Comparison of ENCODE assay signal across 8 cellular contexts in the genomic region with DNA sequence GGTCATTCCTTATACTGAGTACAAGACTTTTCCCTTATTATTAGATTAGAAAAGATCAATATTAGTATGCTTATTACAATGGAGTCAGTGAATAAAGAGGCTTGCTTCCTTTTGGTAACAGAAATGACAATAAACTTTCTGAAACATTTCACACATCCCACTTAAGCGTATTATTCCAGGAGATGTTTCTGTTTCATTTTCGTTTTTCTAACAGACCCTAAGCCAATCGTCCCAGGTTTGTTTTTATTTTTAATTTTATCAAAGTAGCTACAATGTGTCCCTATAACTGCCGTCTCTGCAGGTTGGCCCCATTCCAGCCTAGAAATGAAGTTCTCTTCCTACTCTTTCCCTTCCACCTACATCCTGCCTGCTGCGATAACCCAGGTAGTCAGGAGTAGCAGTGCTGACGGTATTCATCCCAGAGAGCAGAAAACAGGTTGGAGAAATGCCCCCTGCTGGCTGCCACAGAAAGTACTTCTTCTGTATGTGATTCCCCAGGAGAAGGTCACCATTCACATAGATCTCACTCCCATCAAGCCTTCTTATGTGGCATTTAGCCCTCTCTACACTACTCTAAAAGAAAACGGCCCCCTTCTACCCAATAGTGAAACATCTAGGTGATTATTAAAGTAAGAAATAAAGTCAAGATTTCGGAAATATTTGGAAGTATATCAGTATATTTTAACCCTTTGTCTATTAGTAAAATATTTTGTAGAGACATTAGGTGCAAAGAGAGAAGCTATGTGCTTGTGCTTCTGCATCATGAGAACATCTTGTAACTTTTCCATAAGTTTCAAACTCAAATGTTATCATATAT. TPM values are rescaled to one million over a fixed set of nuclear protein-coding genes. Genes with fewer than 3 reads are reported as not detected.
DNase-seq lines count a peak whose midpoint lies in the region; ATAC-seq, FAIRE-seq and TF ChIP-seq lines count a peak whose summit lies in the region.

No MANE protein-coding gene starts in this region.

- CTCF ChIA-PET in endothelial cell of umbilical vein (lab: Charles Lee), result interaction anchor here (1.0 to 17.2 kb wide), 19 partner anchors 8 to 1515 kb away, joined by 3 to 527 read pairs (median 4); no protein-coding TSS in a partner anchor

- no peaks in the 10 kb centered on the region for H4K20me1 ChIP-seq in endothelial cell of umbilical vein (replicated peaks; ENCODE audit: control insufficient read depth, extremely low read depth, insufficient read depth, low read length)

- dilution Hi-C loops in endothelial cell of umbilical vein (cut with MboI; ENCODE audit: extremely low pct_ligation_motif_present, low sequenced_read_pairs), result no loop called here

- peak; percentile 78 for FAIRE-seq in endothelial cell of umbilical vein (lab: Jason Lieb, UNC)

- H3K4me2 ChIP-seq in endothelial cell of umbilical vein (ENCODE audit: insufficient read depth, low read length), result peak overlapping the region; percentile 96

- H3K27ac ChIP-seq in endothelial cell of umbilical vein (ENCODE audit: insufficient read depth, low read depth, low read length) (peak overlapping the region; percentile 49), muscle layer of duodenum (ENCODE audit: low read length) (no peak overlapping the region)

- H3K9me1 ChIP-seq in endothelial cell of umbilical vein (replicated peaks; ENCODE audit: control insufficient read depth, extremely low read depth, insufficient read depth, low read length), result no peaks in the 10 kb centered on the region

- H3K36me3 ChIP-seq in endothelial cell of umbilical vein (ENCODE audit: control insufficient read depth in 2 of 2, extremely low read depth in 1 of 2, insufficient read depth in 2 of 2, low read length in 2 of 2), result no peaks in the 10 kb centered on the region
- no peaks in the 10 kb centered on the region for H3K36me3 ChIP-seq in muscle layer of duodenum (ENCODE audit: control insufficient read depth in 1 of 2, insufficient read depth in 2 of 2, low read length in 2 of 2)

- TF ChIP-seq POLR2A in endothelial cell of umbilical vein (IDR thresholded peaks at IDR 0.05; ENCODE audit: low read depth, low read length), result no peak

- no peaks in the 10 kb centered on the region for H3K79me2 ChIP-seq in endothelial cell of umbilical vein (ENCODE audit: control insufficient read depth, insufficient read depth, low read length)

- H3K27me3 ChIP-seq in endothelial cell of umbilical vein (ENCODE audit: control insufficient read depth in 2 of 2, insufficient read depth in 2 of 2, low read length in 2 of 2), result peaks cover 0 to 4% of the 10 kb centered on the region in 2 experiments
- H3K27me3 ChIP-seq in muscle layer of duodenum (ENCODE audit: low read depth, low read length), result no peaks in the 10 kb centered on the region

- DNase-seq in Ammon's horn (ENCODE audit: low spot score), result peak; percentile 75
- DNase-seq in NCI-H82 (lab: John Stamatoyannopoulos, UW), result peak; percentile 77
- peak; percentile 14 to 28 (median 27) for DNase-seq in activated CD8-positive, alpha-beta memory T cell treated with anti-CD3 and anti-CD28 coated beads for 48 hours (ENCODE audit: low read depth in 2 of 3, low spot score in 2 of 3)
- peak; percentile 86 for DNase-seq in endothelial cell of umbilical vein (ENCODE audit: low read depth, low spot score)
- DNase-seq in stimulated activated CD8-positive, alpha-beta memory T cell treated with anti-CD3 and anti-CD28 coated beads, Interleukin-7, amount 100 ng/mL, for 1 hour (ENCODE audit: low read depth in 2 of 2), result peak; percentile 48 to 53

- H3K4me1 ChIP-seq in endothelial cell of umbilical vein (ENCODE audit: control insufficient read depth, extremely low read depth, insufficient read depth, low read length), result peaks cover 10% of the 10 kb centered on the region
- H3K4me1 ChIP-seq in muscle layer of duodenum (ENCODE audit: control insufficient read depth in 1 of 2, insufficient read depth in 2 of 2, low read length in 2 of 2), result no peaks in the 10 kb centered on the region

- peak overlapping the region; percentile 83 for H3K9ac ChIP-seq in endothelial cell of umbilical vein (replicated peaks; ENCODE audit: extremely low read depth, insufficient read depth, low read length)

- TSS peak; percentile 81 for BruUV-seq in endothelial cell of umbilical vein (replicated peaks; lab: Mats Ljungman, UMichigan)

- intact Hi-C loops in endothelial cell of umbilical vein (cut with micrococcal nuclease), result loop anchor here (1.0 to 10.0 kb wide), 8 partner anchors 18 to 1518 kb away; partner anchors contain the start of gene ELOVL6

- peak; percentile 96 for ATAC-seq in GM19023 (IDR thresholded peaks at IDR 0.05; ENCODE audit: unreplicated experiment)
- ATAC-seq in HG03196 (IDR thresholded peaks at IDR 0.05; ENCODE audit: unreplicated experiment), result peak; percentile 91

- peak overlapping the region; percentile 96 for H2AFZ ChIP-seq in endothelial cell of umbilical vein (ENCODE audit: low read depth, low read length)

- TF ChIP-seq CTCF in endothelial cell of umbilical vein (IDR thresholded peaks at IDR 0.05; ENCODE audit: extremely low read depth in 1 of 2, insufficient read depth in 1 of 2, low read depth in 1 of 2, low read length in 2 of 2), result peak; percentile 80 to 82

- H3K9me3 ChIP-seq in endothelial cell of umbilical vein (replicated peaks; ENCODE audit: control insufficient read depth, insufficient read depth, low read length) (no peaks in the 10 kb centered on the region), muscle layer of duodenum (ENCODE audit: control insufficient read depth in 1 of 2, low read length in 2 of 2) (no peaks in the 10 kb centered on the region)

- peak overlapping the region; percentile 56 to 95 (median 79) for H3K4me3 ChIP-seq in endothelial cell of umbilical vein (replicated peaks in 1 of 3; ENCODE audit: insufficient read depth in 1 of 3, low read depth in 1 of 3, low read length in 3 of 3)
- H3K4me3 ChIP-seq in muscle layer of duodenum (ENCODE audit: low read depth in 1 of 2, low read length in 2 of 2), result peak overlapping the region; percentile 59 to 87

- POLR2A ChIA-PET in endothelial cell of umbilical vein (lab: Charles Lee), result no interaction called here

TF ChIP-seq in endothelial cell of umbilical vein, 7 proteins besides CTCF, POLR2A, EP300 and RAD21:
- TF ChIP-seq JUN (IDR thresholded peaks at IDR 0.05; ENCODE audit: borderline replicate concordance, insufficient read depth, insufficient read length, low read depth) (no peak), GATA2 (IDR thresholded peaks at IDR 0.05; ENCODE audit: insufficient read depth, insufficient read length, low read depth, low read length) (no peak), EZH2 (IDR thresholded peaks at IDR 0.05; ENCODE audit: borderline replicate concordance, low read depth, low read length, severe bottlenecking) (no peak), MAX (IDR thresholded peaks at IDR 0.05; ENCODE audit: insufficient read depth, insufficient read length) (no peak), FOS (IDR thresholded peaks at IDR 0.05; ENCODE audit: borderline replicate concordance, insufficient read depth, low read length) (no peak), POLR2AphosphoS5 (IDR thresholded peaks at IDR 0.05; ENCODE audit: insufficient read depth, low read depth, low read length) (no peak), MYC (IDR thresholded peaks at IDR 0.05; ENCODE audit: low read depth, low read length) (no peak)

RNA-seq across cellular contexts. Expression of gene ENPEP, which starts 40.4 kb away (rescaled TPM):
- total RNA-seq in endothelial cell of umbilical vein, result not detected in 2 replicates
- not detected in 2 replicates for polyA plus RNA-seq in endothelial cell of umbilical vein
- polyA plus RNA-seq in endothelial cell of umbilical vein (2011; cell fraction: cytosol; rRNA removed), result not detected in 2 replicates
- not detected in 2 replicates for polyA plus RNA-seq in endothelial cell of umbilical vein (2011; cell fraction: nucleus; rRNA removed)
- not detected in 2 replicates for polyA plus RNA-seq in endothelial cell of umbilical vein (2012)
- not detected in 2 replicates for polyA minus RNA-seq in endothelial cell of umbilical vein
- not detected for polyA minus RNA-seq in endothelial cell of umbilical vein (2011; cell fraction: cytosol; rRNA and poly(A)+ RNA removed)
- not detected in 2 replicates for polyA minus RNA-seq in endothelial cell of umbilical vein (2011; cell fraction: nucleus; rRNA and poly(A)+ RNA removed)

Comparison
In these comparisons a context has a peak if more than half of its experiments do, and no peak if none do; other contexts are left out.
1. DNase-seq: peak in every context shown above with its lines; median percentile 86 in endothelial cell of umbilical vein; 77 in NCI-H82; 75 in Ammon's horn; 50 in stimulated activated CD8-positive, alpha-beta memory T cell treated with anti-CD3 and anti-CD28 coated beads, Interleukin-7, amount 100 ng/mL, for 1 hour; 27 in activated CD8-positive, alpha-beta memory T cell treated with anti-CD3 and anti-CD28 coated beads for 48 hours.